In genomic region chr18:31230495-31230894, GRCh38 we compare ENCODE assay signal across 10 cellular contexts.
DNase-seq lines count a peak whose midpoint lies in the region; ATAC-seq and TF ChIP-seq lines count a peak whose summit lies in the region.
"Had no signal": no experiment of that assay in that cellular context is flagged by ENCODE, and none has a peak within 500 bp of the region (broad histone marks: within the 10 kb centered on the region; RNA-seq: fewer than 3 reads in every experiment).

No MANE protein-coding gene starts in this region.

- TF ChIP-seq CTCF in brain microvascular endothelial cell (IDR thresholded peaks at IDR 0.05; ENCODE audit: low read depth, low read length, missing control alignments) (no peak), A673 (conservative IDR thresholded peaks at IDR 0.05; ENCODE audit: low read depth, low read length) (no peak)

- CTCF ChIA-PET in A673 (lab: Charles Lee), result no interaction called here

- no peak overlapping the region for H3K4me3 ChIP-seq in brain microvascular endothelial cell (ENCODE audit: low read depth, low read length)
- H3K4me3 ChIP-seq in A673 (ENCODE audit: low read depth, low read length, poor library complexity, severe bottlenecking), result no peak overlapping the region

- no TSS peak for BruUV-seq in A673 (replicated peaks; lab: Mats Ljungman, UMichigan)

- no peak overlapping the region for H3K27ac ChIP-seq in brain microvascular endothelial cell
- no peak overlapping the region for H3K27ac ChIP-seq in A673 (ENCODE audit: low read depth, low read length, poor library complexity, severe bottlenecking)

- no peaks in the 10 kb centered on the region for H3K27me3 ChIP-seq in brain microvascular endothelial cell (replicated peaks)
- no peaks in the 10 kb centered on the region for H3K27me3 ChIP-seq in A673 (replicated peaks; ENCODE audit: insufficient read depth, low read depth, low read length, poor library complexity)

- POLR2A ChIA-PET in A673 (lab: Charles Lee; ENCODE audit: low non-redundant PET), result no interaction called here

- H3K36me3 ChIP-seq in brain microvascular endothelial cell (replicated peaks), result no peaks in the 10 kb centered on the region
- H3K36me3 ChIP-seq in A673 (ENCODE audit: insufficient read depth, low read length, poor library complexity, severe bottlenecking), result no peaks in the 10 kb centered on the region

- in situ Hi-C loops in brain microvascular endothelial cell (cut with HindIII; ENCODE audit: low pct_ligation_motif_present, low sequenced_read_pairs), result no loop called here

- intact Hi-C loops in A673 (cut with micrococcal nuclease; ENCODE audit: unreplicated experiment), result no loop called here
- intact Hi-C loops in sciatic nerve (cut with DNase I), result no loop called here

- no peaks in the 10 kb centered on the region for H3K4me1 ChIP-seq in A673 (ENCODE audit: insufficient read depth, low read length, poor library complexity, severe bottlenecking)

- no peaks in the 10 kb centered on the region for H3K9me3 ChIP-seq in A673 (ENCODE audit: low read depth, low read length, poor library complexity, severe bottlenecking)

- ATAC-seq in GM19468 (IDR thresholded peaks at IDR 0.05; ENCODE audit: extremely low read depth, unreplicated experiment) (peak; percentile 39), HG03175 (IDR thresholded peaks at IDR 0.05; ENCODE audit: unreplicated experiment) (peak; percentile 55), sciatic nerve (no peak)

- DNase-seq in COLO829 (ENCODE audit: low spot score) (peak; percentile 55), brain microvascular endothelial cell (peak; percentile 33), A673 (ENCODE audit: low spot score) (no peak), sciatic nerve (ENCODE audit: low spot score) (no peak), DMS 273 treated with DMSO at 0.1 percent for 48 hours (lab: John Stamatoyannopoulos, UW) (no peak), NCI-H82 treated with DMSO at 0.1 percent for 48 hours (lab: John Stamatoyannopoulos, UW; ENCODE audit: unreplicated experiment) (no peak)
- DNase-seq: activated effector memory CD4-positive, alpha-beta T cell treated with anti-CD3 and anti-CD28 coated beads, Interleukin-2, amount 50 U/mL, for 16 hours; NCI-H1436 had no signal

Comparison
In these comparisons a context has a peak if more than half of its experiments do, and no peak if none do; other contexts are left out.
1. DNase-seq: peak in COLO829 (single experiment) and brain microvascular endothelial cell (single experiment); none in A673 (single experiment), sciatic nerve (single experiment), DMS 273 treated with DMSO at 0.1 percent for 48 hours (single experiment) and NCI-H82 treated with DMSO at 0.1 percent for 48 hours (single experiment).